Comparison of ENCODE assay signal across 1 cellular context in the genomic region with DNA sequence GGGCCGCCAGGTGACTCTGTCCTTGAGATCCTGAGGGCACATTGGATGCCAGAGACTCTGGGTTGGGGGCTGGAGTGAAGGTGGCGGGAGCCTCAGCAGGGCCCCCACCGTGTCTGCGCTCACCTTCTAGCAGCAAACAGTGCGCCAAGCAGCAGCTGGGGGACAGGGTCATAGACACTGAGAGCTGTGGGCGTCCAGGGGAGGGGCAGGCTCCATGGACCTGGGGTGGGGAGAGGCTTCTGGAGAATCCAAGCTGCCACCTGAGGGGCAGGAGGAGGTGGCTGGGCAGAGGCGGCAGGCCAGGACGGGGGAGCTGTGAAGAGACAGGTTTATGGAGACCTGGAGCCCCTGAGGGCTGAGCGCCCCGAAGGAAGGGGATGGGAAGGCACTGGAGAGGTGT.
A peak's percentile ranks its signal among the peaks of the same experiment; 100 is the strongest.
TF ChIP-seq lines count a peak whose summit lies in the region.

No MANE protein-coding gene starts in this region.

TF ChIP-seq in HepG2, 621 proteins besides CTCF, POLR2A, EP300 and RAD21:
- TF ChIP-seq AGO2 (optimal IDR thresholded peaks at IDR 0.05; ENCODE audit: low read depth, low read length) = peak; percentile 63
- TF ChIP-seq, protein P1, sequence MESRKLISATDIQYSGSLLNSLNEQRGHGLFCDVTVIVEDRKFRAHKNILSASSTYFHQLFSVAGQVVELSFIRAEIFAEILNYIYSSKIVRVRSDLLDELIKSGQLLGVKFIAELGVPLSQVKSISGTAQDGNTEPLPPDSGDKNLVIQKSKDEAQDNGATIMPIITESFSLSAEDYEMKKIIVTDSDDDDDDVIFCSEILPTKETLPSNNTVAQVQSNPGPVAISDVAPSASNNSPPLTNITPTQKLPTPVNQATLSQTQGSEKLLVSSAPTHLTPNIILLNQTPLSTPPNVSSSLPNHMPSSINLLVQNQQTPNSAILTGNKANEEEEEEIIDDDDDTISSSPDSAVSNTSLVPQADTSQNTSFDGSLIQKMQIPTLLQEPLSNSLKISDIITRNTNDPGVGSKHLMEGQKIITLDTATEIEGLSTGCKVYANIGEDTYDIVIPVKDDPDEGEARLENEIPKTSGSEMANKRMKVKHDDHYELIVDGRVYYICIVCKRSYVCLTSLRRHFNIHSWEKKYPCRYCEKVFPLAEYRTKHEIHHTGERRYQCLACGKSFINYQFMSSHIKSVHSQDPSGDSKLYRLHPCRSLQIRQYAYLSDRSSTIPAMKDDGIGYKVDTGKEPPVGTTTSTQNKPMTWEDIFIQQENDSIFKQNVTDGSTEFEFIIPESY (CRISPR knock-in tag; IDR thresholded peaks at IDR 0.05) = 0 out of 2 replicates have a peak, but pooled peaks have one; percentile 26
- TF ChIP-seq PCBP1 (IDR thresholded peaks at IDR 0.05; ENCODE audit: borderline replicate concordance, low read depth, low read length) = no peak
- TF ChIP-seq, protein P2, sequence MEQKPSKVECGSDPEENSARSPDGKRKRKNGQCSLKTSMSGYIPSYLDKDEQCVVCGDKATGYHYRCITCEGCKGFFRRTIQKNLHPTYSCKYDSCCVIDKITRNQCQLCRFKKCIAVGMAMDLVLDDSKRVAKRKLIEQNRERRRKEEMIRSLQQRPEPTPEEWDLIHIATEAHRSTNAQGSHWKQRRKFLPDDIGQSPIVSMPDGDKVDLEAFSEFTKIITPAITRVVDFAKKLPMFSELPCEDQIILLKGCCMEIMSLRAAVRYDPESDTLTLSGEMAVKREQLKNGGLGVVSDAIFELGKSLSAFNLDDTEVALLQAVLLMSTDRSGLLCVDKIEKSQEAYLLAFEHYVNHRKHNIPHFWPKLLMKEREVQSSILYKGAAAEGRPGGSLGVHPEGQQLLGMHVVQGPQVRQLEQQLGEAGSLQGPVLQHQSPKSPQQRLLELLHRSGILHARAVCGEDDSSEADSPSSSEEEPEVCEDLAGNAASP (CRISPR knock-in tag; IDR thresholded peaks at IDR 0.05; ENCODE audit: borderline replicate concordance) = no peak
- TF ChIP-seq ZNF296 (CRISPR knock-in tag; conservative IDR thresholded peaks at IDR 0.05) = no peak
- TF ChIP-seq, protein P3, sequence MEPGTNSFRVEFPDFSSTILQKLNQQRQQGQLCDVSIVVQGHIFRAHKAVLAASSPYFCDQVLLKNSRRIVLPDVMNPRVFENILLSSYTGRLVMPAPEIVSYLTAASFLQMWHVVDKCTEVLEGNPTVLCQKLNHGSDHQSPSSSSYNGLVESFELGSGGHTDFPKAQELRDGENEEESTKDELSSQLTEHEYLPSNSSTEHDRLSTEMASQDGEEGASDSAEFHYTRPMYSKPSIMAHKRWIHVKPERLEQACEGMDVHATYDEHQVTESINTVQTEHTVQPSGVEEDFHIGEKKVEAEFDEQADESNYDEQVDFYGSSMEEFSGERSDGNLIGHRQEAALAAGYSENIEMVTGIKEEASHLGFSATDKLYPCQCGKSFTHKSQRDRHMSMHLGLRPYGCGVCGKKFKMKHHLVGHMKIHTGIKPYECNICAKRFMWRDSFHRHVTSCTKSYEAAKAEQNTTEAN (CRISPR knock-in tag; conservative IDR thresholded peaks at IDR 0.05) = no peak
